8 cellular contexts compared by ENCODE assay signal in the genomic region with DNA sequence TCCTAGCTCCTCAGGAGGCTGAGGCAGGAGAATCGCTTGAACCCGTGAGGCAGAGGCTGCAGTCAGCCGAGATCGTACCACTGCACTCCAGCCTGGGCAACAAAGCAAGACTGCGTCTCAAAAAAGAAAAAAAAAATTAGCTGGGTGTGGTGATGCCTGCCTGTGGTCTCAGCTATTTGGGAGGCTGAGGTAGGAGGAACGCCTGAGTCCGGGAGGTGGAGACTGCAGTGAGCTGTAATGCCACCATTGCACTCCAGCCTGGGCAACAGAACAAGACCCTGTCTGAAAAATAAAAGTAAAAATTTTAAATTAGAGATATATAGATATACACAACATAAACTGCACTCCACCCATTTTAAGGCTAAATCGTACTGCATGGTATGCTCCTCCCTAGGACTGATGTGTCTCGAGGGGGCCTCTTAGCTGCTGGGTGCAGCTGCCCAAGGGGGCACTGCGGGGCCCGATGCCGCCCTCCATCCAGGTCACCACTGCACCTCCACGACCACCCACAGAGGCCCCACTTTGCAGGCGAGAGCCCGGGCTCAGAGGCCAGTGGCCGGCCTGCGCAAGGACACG. TPM values are rescaled to one million over a fixed set of nuclear protein-coding genes. Genes with fewer than 3 reads are reported as not detected.
A peak's percentile ranks its signal among the peaks of the same experiment; 100 is the strongest.
DNase-seq lines count a peak whose midpoint lies in the region; ATAC-seq, FAIRE-seq and TF ChIP-seq lines count a peak whose summit lies in the region.

No MANE protein-coding gene starts in this region.

- H3K9me3 ChIP-seq in neuron (ENCODE audit: low read length), result no peaks in the 10 kb centered on the region

- H3K4me3 ChIP-seq in KMS-11 (IDR thresholded peaks at IDR 0.05; ENCODE audit: insufficient read depth, low read depth, low read length) (no peak overlapping the region), coronary artery (peak overlapping the region; percentile 78), neuron (ENCODE audit: low read length) (peak overlapping the region; percentile 46)

- H3K9ac ChIP-seq in KMS-11, result no peak overlapping the region

- DNase-seq in coronary artery (ENCODE audit: low spot score) (no peak), GM03348 (ENCODE audit: low spot score) (no peak), NCI-H82 (lab: John Stamatoyannopoulos, UW) (no peak), SKM-1 (lab: John Stamatoyannopoulos, UW; ENCODE audit: unreplicated experiment) (no peak), frontal cortex (ENCODE audit: low spot score in 2 of 2) (no peak)

- H3K4me1 ChIP-seq in KMS-11 (ENCODE audit: low read depth, poor library complexity, severe bottlenecking) (peaks cover 42% of the 10 kb centered on the region), neuron (ENCODE audit: insufficient read depth, low read length) (peaks cover 4% of the 10 kb centered on the region)

- no peaks in the 10 kb centered on the region for H4K20me1 ChIP-seq in KMS-11 (ENCODE audit: insufficient read depth)

- H3K27me3 ChIP-seq in KMS-11 (ENCODE audit: insufficient read depth, low read depth) (no peaks in the 10 kb centered on the region), neuron (ENCODE audit: insufficient read depth, low read length) (no peaks in the 10 kb centered on the region)

- no peak for FAIRE-seq in frontal cortex (lab: Jason Lieb, UNC)

- TF ChIP-seq CTCF in KMS-11 (conservative IDR thresholded peaks at IDR 0.05; ENCODE audit: low read depth, low read length) (no peak), coronary artery (IDR thresholded peaks at IDR 0.05) (no peak)

- H3K27ac ChIP-seq in KMS-11 (no peak overlapping the region), coronary artery (peak overlapping the region; percentile 68 to 91)

- peak overlapping the region; percentile 79 for H3K4me2 ChIP-seq in KMS-11

- H3K79me2 ChIP-seq in KMS-11 (ENCODE audit: insufficient read depth, low read depth), result no peaks in the 10 kb centered on the region

- peak overlapping the region; percentile 75 for H2AFZ ChIP-seq in KMS-11 (ENCODE audit: low read depth)
- no peak overlapping the region for H2AFZ ChIP-seq in neuron (ENCODE audit: low read depth, low read length)

- H3K36me3 ChIP-seq in KMS-11 (ENCODE audit: insufficient read depth) (no peaks in the 10 kb centered on the region), neuron (ENCODE audit: insufficient read depth, low read length) (no peaks in the 10 kb centered on the region)

- ATAC-seq in GM18511 (IDR thresholded peaks at IDR 0.05; ENCODE audit: unreplicated experiment), result peak; percentile 47

RNA-seq across cellular contexts. Expression of gene FOXK1, which starts 40.9 kb away (rescaled TPM):
- total RNA-seq in frontal cortex, result 17.5 TPM
